Comparison of ENCODE assay signal across 8 cellular contexts in genomic region chr10:52889611-52890010, GRCh38.
"Had no signal": no experiment of that assay in that cellular context is flagged by ENCODE, and none has a peak within 500 bp of the region (broad histone marks: within the 10 kb centered on the region; RNA-seq: fewer than 3 reads in every experiment).

No MANE protein-coding gene starts in this region.

- H3K4me3 Mint-ChIP-seq: H9 had no signal

- ATAC-seq: K562 had no signal

- H3K4me3 ChIP-seq: GM23248, K562 had no signal

- DNase-seq: GM23248, GOT3, H9, HCEC 1CT, IMR-90 had no signal

- FAIRE-seq: H54, HTR-8/SVneo, K562 had no signal

- H3K27ac ChIP-seq: GM23248 had no signal

- H3K9ac ChIP-seq: GM23248 had no signal
